Comparison of ENCODE assay signal across 10 cellular contexts in genomic region chr2:37645363-37645762, GRCh38. TPM values are rescaled to one million over a fixed set of nuclear protein-coding genes. Genes with fewer than 3 reads are reported as not detected.
DNase-seq lines count a peak whose midpoint lies in the region; ATAC-seq and TF ChIP-seq lines count a peak whose summit lies in the region.
"Had no signal": no experiment of that assay in that cellular context is flagged by ENCODE, and none has a peak within 500 bp of the region (broad histone marks: within the 10 kb centered on the region; RNA-seq: fewer than 3 reads in every experiment).

No MANE protein-coding gene starts in this region.

- CTCF ChIA-PET in Caco-2 (lab: Charles Lee): no interaction called here

- peaks cover 34% of the 10 kb centered on the region for H3K4me1 Mint-ChIP-seq in Caco-2 (ENCODE audit: low read depth, unreplicated experiment)
- H3K4me1 Mint-ChIP-seq in activated naive CD8-positive, alpha-beta T cell treated with anti-CD3 and anti-CD28 coated beads for 36 hours: peaks cover 70% of the 10 kb centered on the region

- no peak overlapping the region for H3K4me3 Mint-ChIP-seq in Caco-2 (ENCODE audit: unreplicated experiment)
- H3K4me3 Mint-ChIP-seq in activated naive CD8-positive, alpha-beta T cell treated with anti-CD3 and anti-CD28 coated beads for 36 hours: no peak overlapping the region

- intact Hi-C loops in Caco-2 (cut with micrococcal nuclease; ENCODE audit: unreplicated experiment): no loop called here

- peak overlapping the region; percentile 44; the same call in 1 of the 2 replicates for H3K4me2 ChIP-seq in MM.1S (ENCODE audit: low read depth, low read length)

- no peaks in the 10 kb centered on the region for H3K9me2 ChIP-seq in MM.1S (replicated peaks; ENCODE audit: insufficient read depth, low read length)

- TSS peak; percentile 19 for BruUV-seq in Caco-2 (replicated peaks; lab: Mats Ljungman, UMichigan)

- peak overlapping the region; percentile 78; the same call in 1 of the 2 replicates for H3K27ac ChIP-seq in MM.1S (ENCODE audit: low read length)

- H3K4me3 ChIP-seq in Caco-2 (ENCODE audit: low read depth, low read length) (no peak overlapping the region), MM.1S (ENCODE audit: low read length) (no peak overlapping the region), H7 (ENCODE audit: insufficient read depth, low read depth, low read length) (no peak overlapping the region)
- H3K4me3 ChIP-seq: coronary artery had no signal

- H3K36me3 Mint-ChIP-seq in Caco-2 (ENCODE audit: insufficient read depth, unreplicated experiment): peaks cover 97% of the 10 kb centered on the region
- H3K36me3 Mint-ChIP-seq in activated naive CD8-positive, alpha-beta T cell treated with anti-CD3 and anti-CD28 coated beads for 36 hours: peaks cover 76% of the 10 kb centered on the region

- peaks cover 78% of the 10 kb centered on the region for H3K79me2 ChIP-seq in MM.1S (ENCODE audit: low read length)

- H3F3A ChIP-seq in MM.1S (ENCODE audit: insufficient read depth, low read length): peaks cover 16% of the 10 kb centered on the region

- H3K9ac ChIP-seq in MM.1S (ENCODE audit: low read length): peak overlapping the region; percentile 8; the same call in 1 of the 2 replicates

- H2AFZ ChIP-seq in MM.1S (ENCODE audit: low read length): no peak overlapping the region

- no peak for TF ChIP-seq CTCF in Caco-2 (IDR thresholded peaks at IDR 0.05; ENCODE audit: insufficient read depth in 1 of 2, low read depth in 1 of 2, low read length in 1 of 2, severe bottlenecking in 1 of 2, unreplicated experiment in 1 of 2)
- no peak for TF ChIP-seq CTCF in MM.1S (IDR thresholded peaks at IDR 0.05; ENCODE audit: low read length)

- POLR2A ChIA-PET in Caco-2 (lab: Charles Lee): no interaction called here

- DNase-seq in Caco-2: no peak
- peak; percentile 71 for DNase-seq in MM.1S
- DNase-seq in activated naive CD8-positive, alpha-beta T cell treated with anti-CD3 and anti-CD28 coated beads for 36 hours: no peak
- peak; percentile 21 for DNase-seq in medulla oblongata (ENCODE audit: extremely low spot score)
- DNase-seq in H7: no peak

- no peak overlapping the region for H3K27ac Mint-ChIP-seq in Caco-2 (ENCODE audit: unreplicated experiment)
- peak overlapping the region; percentile 61 for H3K27ac Mint-ChIP-seq in activated naive CD8-positive, alpha-beta T cell treated with anti-CD3 and anti-CD28 coated beads for 36 hours

- H3K27me3 Mint-ChIP-seq in Caco-2 (ENCODE audit: insufficient read depth, unreplicated experiment): no peaks in the 10 kb centered on the region
- no peaks in the 10 kb centered on the region for H3K27me3 Mint-ChIP-seq in activated naive CD8-positive, alpha-beta T cell treated with anti-CD3 and anti-CD28 coated beads for 36 hours

- H3K36me3 ChIP-seq in Caco-2 (ENCODE audit: control insufficient read depth, insufficient read depth, low read length): no peaks in the 10 kb centered on the region; the same call in 1 of the 2 replicates
- peaks cover 4% of the 10 kb centered on the region; the same call in 1 of the 2 replicates for H3K36me3 ChIP-seq in MM.1S (replicated peaks; ENCODE audit: insufficient read depth, low read length)
- H3K36me3 ChIP-seq in H7 (replicated peaks; ENCODE audit: control insufficient read depth, insufficient read depth, low read length): peaks cover 4% of the 10 kb centered on the region

- H3K27me3 ChIP-seq in Caco-2 (replicated peaks; ENCODE audit: control insufficient read depth, insufficient read depth, low read length) (no peaks in the 10 kb centered on the region), MM.1S (replicated peaks; ENCODE audit: insufficient read depth, low read length) (no peaks in the 10 kb centered on the region), H7 (ENCODE audit: control insufficient read depth, insufficient read depth, low read length) (no peaks in the 10 kb centered on the region)

- H3K4me1 ChIP-seq in Caco-2 (peaks cover 12% of the 10 kb centered on the region; the same call in 1 of the 2 replicates), MM.1S (ENCODE audit: low read length) (peaks cover 33% of the 10 kb centered on the region)

- ATAC-seq in HG02588 (IDR thresholded peaks at IDR 0.05; ENCODE audit: unreplicated experiment) (no peak), HG02852 (IDR thresholded peaks at IDR 0.05; ENCODE audit: unreplicated experiment) (no peak), GM18873 (IDR thresholded peaks at IDR 0.05; ENCODE audit: low FRiP score, unreplicated experiment) (no peak)
- ATAC-seq: activated CD4-positive, CD25-positive, alpha-beta regulatory T cell treated with anti-CD3 and anti-CD28 coated beads, Interleukin-2, amount 50 U/mL, for 24 hours had no signal

- no peaks in the 10 kb centered on the region for H3K9me3 ChIP-seq in Caco-2
- no peaks in the 10 kb centered on the region for H3K9me3 ChIP-seq in MM.1S (replicated peaks; ENCODE audit: insufficient read depth, low read length)

- no peaks in the 10 kb centered on the region for H3K9me3 Mint-ChIP-seq in Caco-2 (ENCODE audit: unreplicated experiment)
- peaks cover 16% of the 10 kb centered on the region for H3K9me3 Mint-ChIP-seq in activated naive CD8-positive, alpha-beta T cell treated with anti-CD3 and anti-CD28 coated beads for 36 hours

- H4K20me1 ChIP-seq in MM.1S (ENCODE audit: insufficient read depth, low read length): no peaks in the 10 kb centered on the region

RNA-seq across cellular contexts. Expression of gene CDC42EP3, which starts 26.1 kb away (rescaled TPM):
- total RNA-seq in Caco-2 (2022): 87.5 and 95.8 TPM in 2 replicates
- total RNA-seq in activated naive CD8-positive, alpha-beta T cell treated with anti-CD3 and anti-CD28 coated beads for 36 hours: 10 to 100 TPM; 18.6 to 22.2 TPM
- total RNA-seq in H7 (2014; rRNA removed; shearing (Covaris generic)): 19.5 and 26.2 TPM in 2 replicates

Comparison
In these comparisons a context has a peak if more than half of its experiments do, and no peak if none do; other contexts are left out.
1. DNase-seq: peak in MM.1S (single experiment) and medulla oblongata (single experiment); none in Caco-2 (0 of 2), activated naive CD8-positive, alpha-beta T cell treated with anti-CD3 and anti-CD28 coated beads for 36 hours (single experiment) and H7 (single experiment).